12 cellular contexts compared by ENCODE assay signal in the genomic region with DNA sequence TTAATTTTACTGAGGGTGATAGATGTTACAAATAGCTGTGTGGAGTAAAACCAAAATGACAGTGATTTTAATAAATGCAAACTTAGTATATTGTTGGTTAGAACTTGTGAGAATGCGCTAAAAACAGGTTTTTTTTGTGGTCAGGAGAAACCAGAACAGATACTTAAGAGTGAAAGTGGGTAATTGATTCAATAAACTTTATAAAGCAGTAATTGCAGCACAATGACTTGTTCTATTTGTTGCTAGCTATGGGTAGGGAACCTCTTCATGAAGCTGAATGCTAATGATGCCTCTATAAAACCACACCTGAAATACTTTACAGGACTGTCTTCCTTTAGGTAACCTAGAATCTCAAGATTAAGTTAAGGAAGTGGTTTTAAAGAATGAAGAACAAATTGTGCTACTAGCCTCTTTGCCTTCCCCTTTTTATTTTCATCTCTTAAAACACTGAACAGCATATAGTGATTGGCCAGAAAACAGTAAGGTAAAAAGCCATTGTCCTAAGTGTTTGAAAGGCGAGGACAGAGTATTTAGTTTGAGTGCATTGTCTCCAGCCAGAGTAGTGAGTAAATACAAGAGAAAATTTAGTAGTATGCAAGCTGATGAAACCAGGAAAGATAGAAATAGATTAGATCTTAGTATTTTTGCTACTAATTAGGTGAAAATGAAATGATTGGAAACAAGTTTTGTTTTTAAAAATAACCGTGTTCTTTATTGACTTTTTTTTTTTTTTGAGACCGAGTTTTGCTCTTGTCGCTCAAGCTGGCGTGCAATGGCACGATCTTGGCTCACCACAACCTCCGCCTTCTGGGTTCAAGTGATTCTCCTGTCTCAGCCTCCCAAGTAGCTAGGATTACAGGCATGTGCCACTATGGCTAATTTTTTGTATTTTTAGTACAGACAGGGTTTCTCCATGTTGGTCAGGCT. TPM values are rescaled to one million over a fixed set of nuclear protein-coding genes. Genes with fewer than 3 reads are reported as not detected.
DNase-seq lines count a peak whose midpoint lies in the region; ATAC-seq and TF ChIP-seq lines count a peak whose summit lies in the region.
"Had no signal": no experiment of that assay in that cellular context is flagged by ENCODE, and none has a peak within 500 bp of the region (broad histone marks: within the 10 kb centered on the region; RNA-seq: fewer than 3 reads in every experiment).

No MANE protein-coding gene starts in this region.

- no peaks in the 10 kb centered on the region for H3K9me3 ChIP-seq in PC-9 (ENCODE audit: insufficient read depth, low read depth)
- H3K9me3 ChIP-seq: HAP-1 had no signal

- BruUV-seq in PC-9 (replicated peaks; lab: Mats Ljungman, UMichigan) = no TSS peak

- CTCF ChIA-PET in PC-9 (lab: Charles Lee) = interaction anchor here (0.6 kb wide), 1 partner anchor 22 kb away, joined by 3 read pairs; no protein-coding TSS in a partner anchor

- H3K27ac ChIP-seq in PC-9 = 0 out of 2 replicates have a peak overlapping the region, but pooled peaks have one; percentile 7
- H3K27ac ChIP-seq: C4-2B, hepatocyte had no signal

- peaks cover 92% of the 10 kb centered on the region for H4K20me1 ChIP-seq in PC-9 (ENCODE audit: insufficient read depth)

- no peaks in the 10 kb centered on the region for H3K9me2 ChIP-seq in PC-9 (ENCODE audit: insufficient read depth)

- H3K79me2 ChIP-seq in PC-9 (ENCODE audit: low read depth) = peaks cover 98% of the 10 kb centered on the region

- peaks cover 18% of the 10 kb centered on the region for H3F3A ChIP-seq in PC-9 (ENCODE audit: insufficient read depth, low read depth)

- H3K4me2 ChIP-seq in PC-9 = no peak overlapping the region
- H3K4me2 ChIP-seq: hepatocyte had no signal

- DNase-seq in AML-193 (lab: John Stamatoyannopoulos, UW) = peak; percentile 60 to 64
- DNase-seq in PC-9 = no peak
- DNase-seq in nucleus accumbens (lab: John Stamatoyannopoulos, UW) = no peak
- DNase-seq in C1 segment of cervical spinal cord (lab: John Stamatoyannopoulos, UW) = no peak
- no peak for DNase-seq in Ammon's horn (ENCODE audit: low spot score)
- no peak for DNase-seq in NCI-H1417 (lab: John Stamatoyannopoulos, UW)
- DNase-seq: NCI-H526 treated with DMSO at 0.1 percent for 48 hours had no signal

- H3K36me3 ChIP-seq in PC-9 (ENCODE audit: low read depth) = peaks cover 18% of the 10 kb centered on the region

- TF ChIP-seq CTCF in PC-9 (conservative IDR thresholded peaks at IDR 0.05) = no peak

- H3K27me3 ChIP-seq in PC-9 (ENCODE audit: insufficient read depth, low read depth) = no peaks in the 10 kb centered on the region
- H3K27me3 ChIP-seq: hepatocyte had no signal

- POLR2A ChIA-PET in PC-9 (lab: Charles Lee; ENCODE audit: unreplicated experiment) = no interaction called here

- no peak overlapping the region for H2AFZ ChIP-seq in PC-9
- H2AFZ ChIP-seq: hepatocyte had no signal

- H3K4me3 ChIP-seq in PC-9 = no peak overlapping the region
- H3K4me3 ChIP-seq: HAP-1, hepatocyte had no signal

- intact Hi-C loops in PC-9 (cut with micrococcal nuclease; ENCODE audit: unreplicated experiment) = no loop called here

- peaks cover 17% of the 10 kb centered on the region for H3K4me1 ChIP-seq in PC-9 (replicated peaks; ENCODE audit: insufficient read depth)

- ATAC-seq in GM19468 (IDR thresholded peaks at IDR 0.05; ENCODE audit: extremely low read depth, unreplicated experiment) (peak; percentile 12), esophagus mucosa (peak; percentile 18)

RNA-seq across cellular contexts. Expression of gene GGNBP2, which starts 6.0 kb away (rescaled TPM):
- 51.4 and 59.6 TPM in 2 replicates for total RNA-seq in PC-9 (2021)
- 43.6 TPM for total RNA-seq in esophagus mucosa

RNA-seq across cellular contexts. Expression of gene PIGW, which starts 16.0 kb away (rescaled TPM):
- total RNA-seq in PC-9 (2021) = 6.3 and 8.0 TPM in 2 replicates
- total RNA-seq in esophagus mucosa = 14.3 TPM

RNA-seq across cellular contexts. Expression of gene MYO19, which starts 16.1 kb away (rescaled TPM):
- total RNA-seq in PC-9 (2021) (110 and 115 TPM in 2 replicates), esophagus mucosa (73.3 TPM)

RNA-seq across cellular contexts. Expression of gene DHRS11, which starts 40.9 kb away (rescaled TPM):
- 18.0 and 24.2 TPM in 2 replicates for total RNA-seq in PC-9 (2021)
- 8.4 TPM for total RNA-seq in esophagus mucosa

RNA-seq across cellular contexts. Expression of gene MRM1, which starts 50.6 kb away (rescaled TPM):
- total RNA-seq in PC-9 (2021) (9.6 and 10.9 TPM in 2 replicates), esophagus mucosa (4.8 TPM)

Comparison
In these comparisons a context has a peak if more than half of its experiments do, and no peak if none do; other contexts are left out.
1. DNase-seq: peak in AML-193 (2 of 2); none in PC-9 (0 of 2), nucleus accumbens (0 of 56), C1 segment of cervical spinal cord (0 of 14), Ammon's horn (single experiment) and NCI-H1417 (0 of 3).